In genomic region chr4:151324124-151324448, GRCh38 we compare ENCODE assay signal across 8 cellular contexts. TPM values are rescaled to one million over a fixed set of nuclear protein-coding genes. Genes with fewer than 3 reads are reported as not detected.
DNase-seq lines count a peak whose midpoint lies in the region; ATAC-seq and TF ChIP-seq lines count a peak whose summit lies in the region.

No MANE protein-coding gene starts in this region.

- H4K20me1 ChIP-seq in osteoblast (ENCODE audit: insufficient read depth, low read length) = no peaks in the 10 kb centered on the region

- H2AFZ ChIP-seq in osteoblast (ENCODE audit: low read length) = peak overlapping the region; percentile 80

- H3K27me3 ChIP-seq in RWPE2 (ENCODE audit: insufficient read depth, poor library complexity, severe bottlenecking) (no peaks in the 10 kb centered on the region), osteoblast (ENCODE audit: insufficient read depth, low read length) (peaks cover 12% of the 10 kb centered on the region)

- ATAC-seq in RWPE2 (ENCODE audit: low read depth) = no peak
- no peak for ATAC-seq in HG03025 (IDR thresholded peaks at IDR 0.05; ENCODE audit: low FRiP score, unreplicated experiment)

- peak; percentile 6 for DNase-seq in Ammon's horn (ENCODE audit: low spot score)
- no peak for DNase-seq in RWPE2 (ENCODE audit: low spot score)
- DNase-seq in fibroblast of pulmonary artery (ENCODE audit: low read depth) = no peak
- DNase-seq in osteoblast (ENCODE audit: insufficient read length, low spot score, missing footprints) = no peak
- DNase-seq in OCI-M1 (lab: John Stamatoyannopoulos, UW) = no peak
- DNase-seq in activated CD4-positive, alpha-beta T cell treated with anti-CD3 and anti-CD28 coated beads for 4 hours = no peak
- DNase-seq in UCSD-AML1 (lab: John Stamatoyannopoulos, UW; ENCODE audit: unreplicated experiment) = no peak

- no peaks in the 10 kb centered on the region for H3K79me2 ChIP-seq in osteoblast (ENCODE audit: insufficient read depth, low read length)

- TF ChIP-seq CTCF in RWPE2 (IDR thresholded peaks at IDR 0.05; ENCODE audit: poor library complexity, severe bottlenecking) (no peak), fibroblast of pulmonary artery (IDR thresholded peaks at IDR 0.05; ENCODE audit: low read length, missing control alignments) (no peak), osteoblast (IDR thresholded peaks at IDR 0.05; ENCODE audit: extremely low read depth, low read depth, low read length) (no peak)

- peak overlapping the region; percentile 77 for H3K27ac ChIP-seq in RWPE2 (ENCODE audit: poor library complexity, severe bottlenecking)
- no peak overlapping the region for H3K27ac ChIP-seq in osteoblast (ENCODE audit: low read depth, low read length)

- peaks cover 8% of the 10 kb centered on the region; the same call in 1 of the 2 replicates for H3K36me3 ChIP-seq in RWPE2 (ENCODE audit: low read depth)
- no peaks in the 10 kb centered on the region for H3K36me3 ChIP-seq in osteoblast (ENCODE audit: insufficient read depth, low read length)

- H3K4me2 ChIP-seq in osteoblast (ENCODE audit: insufficient read depth, low read length) = peak overlapping the region; percentile 90

- peak overlapping the region; percentile 83 for H3K4me3 ChIP-seq in RWPE2 (ENCODE audit: severe bottlenecking)
- peak overlapping the region; percentile 68 for H3K4me3 ChIP-seq in fibroblast of pulmonary artery (replicated peaks; ENCODE audit: low read depth, low read length)
- H3K4me3 ChIP-seq in osteoblast (ENCODE audit: insufficient read depth, low read length) = peak overlapping the region; percentile 76

- peaks cover 24% of the 10 kb centered on the region for H3K4me1 ChIP-seq in RWPE2 (ENCODE audit: insufficient read depth, poor library complexity, severe bottlenecking)
- H3K4me1 ChIP-seq in osteoblast (ENCODE audit: insufficient read depth, low read length) = peaks cover 8% of the 10 kb centered on the region

- no peaks in the 10 kb centered on the region for H3K9me3 ChIP-seq in RWPE2 (ENCODE audit: severe bottlenecking)
- H3K9me3 ChIP-seq in osteoblast (ENCODE audit: low read depth, low read length) = no peaks in the 10 kb centered on the region

RNA-seq across cellular contexts. Expression of gene SH3D19, which starts 1.3 kb away (rescaled TPM):
- 74.9 and 86.0 TPM in 2 replicates for total RNA-seq in osteoblast

RNA-seq across cellular contexts. Expression of gene PRSS48, which starts 47.1 kb away (rescaled TPM):
- total RNA-seq in osteoblast = not detected in 2 replicates
